ENCODE assay signal across 23 cellular contexts in genomic region chr14:95330591-95331370, GRCh38.
"Had no signal": no experiment of that assay in that cellular context is flagged by ENCODE, and none has a peak within 500 bp of the region (broad histone marks: within the 10 kb centered on the region; RNA-seq: fewer than 3 reads in every experiment).

No MANE protein-coding gene starts in this region.

- H3K27me3 ChIP-seq: ascending aorta, gastrocnemius medialis, right lobe of liver, stomach, suprapubic skin, tibial nerve had no signal

- DNase-seq: activated CD4-positive, alpha-beta T cell treated with anti-CD3 and anti-CD28 coated beads for 1 hour; activated CD4-positive, alpha-beta T cell treated with anti-CD3 and anti-CD28 coated beads, Interleukin-2, amount 50 U/mL, for 1 hour; activated CD8-positive, alpha-beta memory T cell treated with anti-CD3 and anti-CD28 coated beads, Interleukin-2, amount 50 U/mL, for 4 hours; activated CD8-positive, alpha-beta T cell treated with anti-CD3 and anti-CD28 coated beads, Interleukin-2, amount 10 ng/mL, durations not matched to agents 7 days and 5 days; activated T-cell treated with anti-CD3 and anti-CD28 coated beads, Interleukin-2, amount 50 U/mL, for 24 hours; cerebellar nuclear complex; gastrocnemius medialis; kidney glomerular epithelial cell; mesenchymal stem cell; naive B cell; right lobe of liver; small intestine; stimulated activated CD4-positive, alpha-beta T cell treated with anti-CD3 and anti-CD28 coated beads, Interleukin-2, amount 100 ng/mL, for 24 hours; stomach; T-helper 9 cell had no signal

- H3K9me3 ChIP-seq: ascending aorta, gastrocnemius medialis, right lobe of liver, suprapubic skin had no signal

- H3K4me1 ChIP-seq: ascending aorta, gastrocnemius medialis, stomach, suprapubic skin, tibial nerve had no signal

- FAIRE-seq: small intestine, urothelium cell line had no signal

- H3K4me3 ChIP-seq: ascending aorta, gastrocnemius medialis, right lobe of liver, stomach, suprapubic skin, tibial nerve had no signal

- H3K36me3 ChIP-seq: ascending aorta, gastrocnemius medialis, right lobe of liver, stomach, suprapubic skin, tibial nerve had no signal

- H3K27ac ChIP-seq: ascending aorta, gastrocnemius medialis, stomach, suprapubic skin had no signal

- ATAC-seq: activated CD8-positive, alpha-beta T cell treated with anti-CD3 and anti-CD28 coated beads, Interleukin-2, amount 10 ng/mL, durations not matched to agents 7 days and 5 days; activated naive CD4-positive, alpha-beta T cell treated with anti-CD3 and anti-CD28 coated beads, Interleukin-2, amount 50 U/mL, for 72 hours; activated T-helper 17 cell treated with anti-CD3 and anti-CD28 coated beads, Interleukin-2, amount 50 U/mL, for 72 hours; esophagus mucosa; gastrocnemius medialis; stimulated activated memory B cell treated with anti-CD40 and anti-IgM and Interleukin-4, amounts not matched to agents 10 μg/mL and 1 μg/mL and 100 μg/mL, for 72 hours had no signal
